17 cellular contexts compared by ENCODE assay signal in genomic region chrX:150774798-150775568, GRCh38.
"Had no signal": no experiment of that assay in that cellular context is flagged by ENCODE, and none has a peak within 500 bp of the region (broad histone marks: within the 10 kb centered on the region; RNA-seq: fewer than 3 reads in every experiment).

No MANE protein-coding gene starts in this region.

- FAIRE-seq: frontal cortex had no signal

- H3K9me3 ChIP-seq: heart left ventricle, tibial artery, uterus had no signal

- H3K4me1 ChIP-seq: heart left ventricle, uterus had no signal

- H3K4me1 Mint-ChIP-seq: immature natural killer cell had no signal

- ATAC-seq: heart left ventricle, WTC11 had no signal

- H3K36me3 Mint-ChIP-seq: activated naive CD8-positive, alpha-beta T cell had no signal

- H3K4me3 ChIP-seq: heart left ventricle, tibial artery, uterus had no signal

- DNase-seq: activated CD4-positive, alpha-beta memory T cell treated with anti-CD3 and anti-CD28 coated beads, Interleukin-2, amount 10 ng/mL, durations not matched to agents 7 days and 5 days; activated CD4-positive, alpha-beta T cell treated with anti-CD3 and anti-CD28 coated beads for 4 hours; activated effector memory CD4-positive, alpha-beta T cell treated with Interleukin-2 at 50 U/mL for 16 hours; activated T-cell treated with anti-CD3 and anti-CD28 coated beads, Interleukin-2, amount 50 U/mL, for 24 hours; amniotic stem cell; dermis blood vessel endothelial cell; heart left ventricle; immature natural killer cell; nephron progenitor cell; stimulated activated CD4-positive, alpha-beta T cell treated with anti-CD3 and anti-CD28 coated beads, Interleukin-1b, Interleukin-23, amount 100 ng/mL, for 48 hours; T-helper 2 cell; tibial artery; uterus had no signal

- H3K27me3 ChIP-seq: heart left ventricle, tibial artery, uterus had no signal

- H3K36me3 ChIP-seq: uterus had no signal

- H3K9me3 Mint-ChIP-seq: activated CD4-positive, alpha-beta memory T cell treated with anti-CD3 and anti-CD28 coated beads, Interleukin-2, amount 10 ng/mL, durations not matched to agents 7 days and 5 days; activated T-cell treated with anti-CD3 and anti-CD28 coated beads, Interleukin-2, amount 50 U/mL, for 24 hours; brain; immature natural killer cell; WTC11 had no signal

- H3K27me3 Mint-ChIP-seq: activated CD4-positive, alpha-beta memory T cell treated with anti-CD3 and anti-CD28 coated beads, Interleukin-2, amount 10 ng/mL, durations not matched to agents 7 days and 5 days; activated naive CD8-positive, alpha-beta T cell; brain had no signal

- H3K27ac ChIP-seq: heart left ventricle, tibial artery, uterus had no signal

- H3K27ac Mint-ChIP-seq: activated CD4-positive, alpha-beta memory T cell treated with anti-CD3 and anti-CD28 coated beads, Interleukin-2, amount 10 ng/mL, durations not matched to agents 7 days and 5 days; activated naive CD8-positive, alpha-beta T cell; activated T-cell treated with anti-CD3 and anti-CD28 coated beads, Interleukin-2, amount 50 U/mL, for 24 hours; immature natural killer cell; nephron progenitor cell; WTC11 had no signal

- H3K4me3 Mint-ChIP-seq: activated CD4-positive, alpha-beta memory T cell treated with anti-CD3 and anti-CD28 coated beads, Interleukin-2, amount 10 ng/mL, durations not matched to agents 7 days and 5 days; activated naive CD8-positive, alpha-beta T cell; activated T-cell treated with anti-CD3 and anti-CD28 coated beads, Interleukin-2, amount 50 U/mL, for 24 hours; brain; immature natural killer cell; nephron progenitor cell; WTC11 had no signal
